13 cellular contexts compared by ENCODE assay signal in the genomic region with DNA sequence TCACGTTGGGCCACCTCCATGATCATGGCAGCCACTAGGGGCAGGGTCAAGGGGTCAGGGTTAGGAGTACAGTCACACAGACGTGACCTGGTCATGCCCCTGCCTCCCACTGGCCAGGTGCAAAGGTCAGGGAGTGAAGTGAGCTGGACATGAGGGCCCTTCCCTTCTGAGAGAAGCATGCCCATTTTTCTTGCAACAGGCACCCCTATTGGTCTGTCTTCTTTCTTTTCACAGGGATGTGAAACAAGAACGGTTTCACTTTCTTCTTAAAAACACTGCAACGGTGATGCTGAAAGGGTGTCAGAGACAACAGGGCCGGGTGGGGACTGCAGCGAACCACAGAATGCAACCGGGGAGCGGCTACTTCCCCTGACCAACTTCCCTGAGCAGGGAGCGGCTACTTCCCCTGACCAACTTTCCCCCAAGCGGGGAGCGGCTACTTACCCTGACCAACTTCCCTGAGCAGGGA. TPM values are rescaled to one million over a fixed set of nuclear protein-coding genes. Genes with fewer than 3 reads are reported as not detected.
A peak's percentile ranks its signal among the peaks of the same experiment; 100 is the strongest.
DNase-seq lines count a peak whose midpoint lies in the region; ATAC-seq, FAIRE-seq and TF ChIP-seq lines count a peak whose summit lies in the region.
"Had no signal": no experiment of that assay in that cellular context is flagged by ENCODE, and none has a peak within 500 bp of the region (broad histone marks: within the 10 kb centered on the region; RNA-seq: fewer than 3 reads in every experiment).

No MANE protein-coding gene starts in this region.

- H4K20me1 ChIP-seq in GM12878 (ENCODE audit: control insufficient read depth, insufficient read depth): no peaks in the 10 kb centered on the region

- TF ChIP-seq POLR2A in GM12878 (IDR thresholded peaks at IDR 0.05; ENCODE audit: low read depth, low read length) (no peak), stomach (IDR thresholded peaks at IDR 0.05) (no peak)

- H3K4me2 ChIP-seq in GM12878 (ENCODE audit: control insufficient read depth, insufficient read depth): peak overlapping the region; percentile 25; the same call in 1 of the 2 replicates

- no peaks in the 10 kb centered on the region for H3K9me3 ChIP-seq in GM12878 (replicated peaks; ENCODE audit: control insufficient read depth, insufficient read depth, low read length)
- H3K9me3 ChIP-seq in stomach: no peaks in the 10 kb centered on the region
- H3K9me3 ChIP-seq: SJCRH30 had no signal

- no peaks in the 10 kb centered on the region for H3K36me3 Mint-ChIP-seq in activated CD4-positive, alpha-beta memory T cell treated with anti-CD3 and anti-CD28 coated beads for 36 hours
- no peaks in the 10 kb centered on the region for H3K36me3 Mint-ChIP-seq in T-helper 2 cell treated with Interferon-gamma antibody and Interleukin-4, amounts not matched to agents 5 μg/mL and 100 μg/mL, for 36 hours (ENCODE audit: low read depth)

- no peaks in the 10 kb centered on the region for H3K4me1 Mint-ChIP-seq in activated CD4-positive, alpha-beta memory T cell treated with anti-CD3 and anti-CD28 coated beads for 36 hours (ENCODE audit: low read depth)
- no peaks in the 10 kb centered on the region for H3K4me1 Mint-ChIP-seq in T-helper 2 cell treated with Interferon-gamma antibody and Interleukin-4, amounts not matched to agents 5 μg/mL and 100 μg/mL, for 36 hours (ENCODE audit: low read depth)

- H3K36me3 ChIP-seq in GM12878 (ENCODE audit: control insufficient read depth in 2 of 2, insufficient read depth in 2 of 2, low read length in 1 of 2) (no peaks in the 10 kb centered on the region), stomach (peaks cover 0 to 4% (median 2%) of the 10 kb centered on the region in 4 donors)
- H3K36me3 ChIP-seq: SJCRH30 had no signal

- TF ChIP-seq EP300 in GM12878 (IDR thresholded peaks at IDR 0.05; ENCODE audit: borderline replicate concordance in 1 of 2, control insufficient read depth in 1 of 2, low read depth in 2 of 2, low read length in 2 of 2) (no peak), stomach (IDR thresholded peaks at IDR 0.05) (no peak)

- no peak overlapping the region for H3K27ac ChIP-seq in GM12878 (ENCODE audit: control insufficient read depth, insufficient read depth)
- peak overlapping the region; percentile 47 to 91 (median 77) for H3K27ac ChIP-seq in stomach
- H3K27ac ChIP-seq: SJCRH30 had no signal

- POLR2A ChIA-PET in GM12878 (lab: Charles Lee): no interaction called here
- POLR2A ChIA-PET in activated CD4-positive, alpha-beta memory T cell treated with anti-CD3 and anti-CD28 coated beads for 36 hours (lab: Charles Lee): no interaction called here

- RAD21 ChIA-PET in GM12878 (lab: Charles Lee; ENCODE audit: unreplicated experiment): no interaction called here

- peaks cover 12% of the 10 kb centered on the region for H3K4me1 ChIP-seq in GM12878 (ENCODE audit: control insufficient read depth, insufficient read depth, low read length)
- peaks cover 6 to 25% (median 12%) of the 10 kb centered on the region in 4 donors for H3K4me1 ChIP-seq in stomach

- TF ChIP-seq CTCF in GM12878 (IDR thresholded peaks at IDR 0.05 in 2 of 3, conservative IDR thresholded peaks at IDR 0.05 in 1 of 3; ENCODE audit: control insufficient read depth in 2 of 3, extremely low read depth in 1 of 3, insufficient read depth in 1 of 3, low read depth in 3 of 3, low read length in 3 of 3): 0 out of 6 replicates have a peak, but pooled peaks of 1 of the 3 experiments have one; percentile 14
- TF ChIP-seq CTCF in stomach (IDR thresholded peaks at IDR 0.05): no peak

- in situ Hi-C loops in GM12878 (cut with MboI): no loop called here

- TF ChIP-seq RAD21 in GM12878 (IDR thresholded peaks at IDR 0.05; ENCODE audit: insufficient read depth, low read depth, low read length): no peak

- H2AFZ ChIP-seq in GM12878 (ENCODE audit: control insufficient read depth, low read depth, low read length): peak overlapping the region; percentile 51

- peak; percentile 23 for DNase-seq in GM18507 (ENCODE audit: extremely low spot score, insufficient read length, low read depth)
- no peak for DNase-seq in GM12878 (ENCODE audit: low read depth, low spot score)
- DNase-seq in left lobe of liver (ENCODE audit: low spot score): peak; percentile 92
- peak; percentile 32 for DNase-seq in stomach
- DNase-seq in activated CD4-positive, alpha-beta memory T cell treated with anti-CD3 and anti-CD28 coated beads for 36 hours: no peak
- no peak for DNase-seq in T-helper 2 cell treated with Interferon-gamma antibody and Interleukin-4, amounts not matched to agents 5 μg/mL and 100 μg/mL, for 36 hours (ENCODE audit: low spot score)
- no peak for DNase-seq in HTR-8/SVneo (ENCODE audit: insufficient read length, low spot score)
- DNase-seq in KG1 (lab: John Stamatoyannopoulos, UW): no peak
- DNase-seq: activated T-cell treated with anti-CD3 and anti-CD28 coated beads, Interleukin-2, amount 50 U/mL, for 4 hours; NCI-H1105 treated with DMSO at 0.1 percent for 48 hours; NCI-H524 treated with DMSO at 0.1 percent for 48 hours; SJCRH30 had no signal

- CTCF ChIA-PET in GM12878 (lab: Yijun Ruan, JAX): no interaction called here
- CTCF ChIA-PET in activated CD4-positive, alpha-beta memory T cell treated with anti-CD3 and anti-CD28 coated beads for 36 hours (lab: Charles Lee): no interaction called here

- no peaks in the 10 kb centered on the region for H3K27me3 Mint-ChIP-seq in activated CD4-positive, alpha-beta memory T cell treated with anti-CD3 and anti-CD28 coated beads for 36 hours
- H3K27me3 Mint-ChIP-seq in T-helper 2 cell treated with Interferon-gamma antibody and Interleukin-4, amounts not matched to agents 5 μg/mL and 100 μg/mL, for 36 hours (ENCODE audit: low read depth): peaks cover 9% of the 10 kb centered on the region

- intact Hi-C loops in GM12878 (cut with micrococcal nuclease; ENCODE audit: unreplicated experiment): no loop called here
- intact Hi-C loops in stomach (cut with DNase I; ENCODE audit: low total_unique reads): no loop called here
- intact Hi-C loops in activated CD4-positive, alpha-beta memory T cell treated with anti-CD3 and anti-CD28 coated beads for 36 hours (cut with micrococcal nuclease): no loop called here

- no peak overlapping the region for H3K9ac ChIP-seq in GM12878 (ENCODE audit: control insufficient read depth, insufficient read depth, low read length)

- SMC1A ChIA-PET in GM12878 (lab: Charles Lee; ENCODE audit: uncharacterized antibody, unreplicated experiment): no interaction called here

- H3K79me2 ChIP-seq in GM12878 (ENCODE audit: control insufficient read depth, insufficient read depth, low read length): no peaks in the 10 kb centered on the region

- no peak overlapping the region for H3K4me3 Mint-ChIP-seq in activated CD4-positive, alpha-beta memory T cell treated with anti-CD3 and anti-CD28 coated beads for 36 hours
- H3K4me3 Mint-ChIP-seq in T-helper 2 cell treated with Interferon-gamma antibody and Interleukin-4, amounts not matched to agents 5 μg/mL and 100 μg/mL, for 36 hours: no peak overlapping the region
- H3K4me3 Mint-ChIP-seq: activated T-cell treated with anti-CD3 and anti-CD28 coated beads, Interleukin-2, amount 50 U/mL, for 4 hours had no signal

- H3K4me3 ChIP-seq in GM12878: no peak overlapping the region
- H3K4me3 ChIP-seq in stomach: peak overlapping the region in 1 of 4 donors; percentile 17
- H3K4me3 ChIP-seq: SJCRH30 had no signal

- H3K27ac Mint-ChIP-seq in activated CD4-positive, alpha-beta memory T cell treated with anti-CD3 and anti-CD28 coated beads for 36 hours: no peak overlapping the region
- H3K27ac Mint-ChIP-seq in T-helper 2 cell treated with Interferon-gamma antibody and Interleukin-4, amounts not matched to agents 5 μg/mL and 100 μg/mL, for 36 hours: no peak overlapping the region

- H3K27me3 ChIP-seq in GM12878 (replicated peaks in 1 of 2; ENCODE audit: control insufficient read depth in 2 of 2, insufficient read depth in 2 of 2, low read length in 1 of 2) (no peaks in the 10 kb centered on the region; a peak in 1 of 4 replicates), stomach (no peaks in the 10 kb centered on the region)
- H3K27me3 ChIP-seq: SJCRH30 had no signal

- FAIRE-seq in GM18507 (lab: Jason Lieb, UNC): peak; percentile 72
- no peak for FAIRE-seq in GM12878 (lab: Jason Lieb, UNC)
- FAIRE-seq in HTR-8/SVneo (lab: Jason Lieb, UNC): no peak

- 24% methylated on average over 9 of the region's 11 CpGs for WGBS in GM12878 (ENCODE audit: insufficient coverage, insufficient replicate concordance, low lambda C conversion rate, missing lambda C conversion rate)
- 37 to 67% (median 63%) methylated on average over 10 to 11 of the region's 11 CpGs for WGBS in stomach, 5 donors

- ATAC-seq in GM12878 (peak; percentile 74), left lobe of liver (peak; percentile 87)
- ATAC-seq: activated T-cell treated with anti-CD3 and anti-CD28 coated beads, Interleukin-2, amount 50 U/mL, for 4 hours had no signal

- no peaks in the 10 kb centered on the region for H3K9me3 Mint-ChIP-seq in activated CD4-positive, alpha-beta memory T cell treated with anti-CD3 and anti-CD28 coated beads for 36 hours
- no peaks in the 10 kb centered on the region for H3K9me3 Mint-ChIP-seq in T-helper 2 cell treated with Interferon-gamma antibody and Interleukin-4, amounts not matched to agents 5 μg/mL and 100 μg/mL, for 36 hours
- H3K9me3 Mint-ChIP-seq: activated T-cell treated with anti-CD3 and anti-CD28 coated beads, Interleukin-2, amount 50 U/mL, for 4 hours had no signal

- no TSS peak for BruUV-seq in GM12878 (replicated peaks; lab: Mats Ljungman, UMichigan)

TF ChIP-seq in GM12878, 131 proteins besides CTCF, POLR2A, EP300 and RAD21 (continues in another document):
- no peak for TF ChIP-seq PAX8 (IDR thresholded peaks at IDR 0.05)

RNA-seq across cellular contexts. Expression of a gene that starts 52.1 kb away (rescaled TPM):
- not detected in 2 replicates for total RNA-seq in GM12878 (2013; cell fraction: nucleolus; rRNA removed)
- total RNA-seq in GM12878 (2014; rRNA removed): not detected in 2 replicates
- total RNA-seq in GM12878 (2014; rRNA removed; fragmentation: Illumina TruSeq; extraction: Trizol): not detected in 2 replicates
- not detected in 2 replicates for total RNA-seq in GM12878 (2021)
- polyA plus RNA-seq in GM12878 (2011; ENCODE audit: low read depth): not detected
- not detected in 2 replicates for polyA plus RNA-seq in GM12878 (2011; rRNA removed)
- polyA plus RNA-seq in GM12878 (2011; cell fraction: cytosol; rRNA removed): not detected in 2 replicates
- polyA plus RNA-seq in GM12878 (2011; cell fraction: nucleus; rRNA removed): not detected in 2 replicates
- polyA plus RNA-seq in GM12878 (2012): not detected in 2 replicates
- not detected in 2 replicates for polyA plus RNA-seq in GM12878 (2014; fragmentation: Illumina TruSeq; extraction: Trizol)
- not detected for polyA plus RNA-seq in GM12878 (2014; fragmentation: Nextera tagmentation; extraction: Ambion mirVana)
- not detected in 2 replicates for polyA plus RNA-seq in GM12878 (2014; rRNA removed)
- not detected for polyA plus RNA-seq in GM12878 (2016; fragmentation: Nextera tagmentation; extraction: Ambion mirVana)
- polyA minus RNA-seq in GM12878 (2011; rRNA and poly(A)+ RNA removed): not detected in 2 replicates
- polyA minus RNA-seq in GM12878 (2011; cell fraction: cytosol; rRNA and poly(A)+ RNA removed): not detected in 2 replicates
- not detected in 2 replicates for polyA minus RNA-seq in GM12878 (2011; cell fraction: nucleus; rRNA and poly(A)+ RNA removed)
- 0.68 TPM for total RNA-seq in left lobe of liver
- total RNA-seq in stomach: 10 to 100 TPM in 1 of 5 donors, 1 to 10 TPM in 3, under 1 TPM in 1; 0.45 to 11.7 (median 5.1) TPM
- 1 to 10 TPM; 1.5 to 3.8 (median 1.8) TPM for polyA plus RNA-seq in stomach
- under 1 TPM; 0.02 to 0.12 TPM for total RNA-seq in activated CD4-positive, alpha-beta memory T cell treated with anti-CD3 and anti-CD28 coated beads for 36 hours
- total RNA-seq: SJCRH30 had no signal
- polyA plus RNA-seq: BJ had no signal

Comparison
In these comparisons a context has a peak if more than half of its experiments do, and no peak if none do; other contexts are left out.
1. DNase-seq: peak in GM18507 (single experiment), left lobe of liver (single experiment) and stomach (single experiment); none in GM12878 (single experiment), activated CD4-positive, alpha-beta memory T cell treated with anti-CD3 and anti-CD28 coated beads for 36 hours (single experiment), T-helper 2 cell treated with Interferon-gamma antibody and Interleukin-4, amounts not matched to agents 5 μg/mL and 100 μg/mL, for 36 hours (single experiment), HTR-8/SVneo (single experiment) and KG1 (single experiment).